ENCODE assay signal across 20 cellular contexts in genomic region chr1:82534996-82535395, GRCh38.
A peak's percentile ranks its signal among the peaks of the same experiment; 100 is the strongest.
DNase-seq lines count a peak whose midpoint lies in the region; ATAC-seq, FAIRE-seq and TF ChIP-seq lines count a peak whose summit lies in the region.
"Had no signal": no experiment of that assay in that cellular context is flagged by ENCODE, and none has a peak within 500 bp of the region (broad histone marks: within the 10 kb centered on the region; RNA-seq: fewer than 3 reads in every experiment).

No MANE protein-coding gene starts in this region.

- DNase-seq in astrocyte of the hippocampus (ENCODE audit: low read depth, low spot score): peak; percentile 53
- peak; percentile 3 for DNase-seq in fibroblast of pulmonary artery (ENCODE audit: low read depth)
- DNase-seq in left kidney (ENCODE audit: low read depth, low spot score): peak; percentile 17
- no peak for DNase-seq in small intestine
- DNase-seq in activated T-cell treated with anti-CD3 and anti-CD28 coated beads, Interleukin-2, amount 50 U/mL, for 24 hours: no peak
- DNase-seq: BE2C; CD4-positive, alpha-beta memory T cell; DMS153; DMS79 treated with DMSO at 0.1 percent for 48 hours; EL; GDM1 had no signal

- H3K27me3 Mint-ChIP-seq in activated T-cell treated with anti-CD3 and anti-CD28 coated beads, Interleukin-2, amount 50 U/mL, for 24 hours: no peaks in the 10 kb centered on the region
- H3K27me3 Mint-ChIP-seq: CD4-positive, alpha-beta memory T cell had no signal

- H3K27ac ChIP-seq in small intestine (ENCODE audit: low read depth in 1 of 2, low read length in 1 of 2): no peak overlapping the region
- H3K27ac ChIP-seq: A549, C4-2B, HL-60 had no signal

- H3K4me3 ChIP-seq in fibroblast of pulmonary artery (replicated peaks; ENCODE audit: low read depth, low read length): no peak overlapping the region
- no peak overlapping the region for H3K4me3 ChIP-seq in small intestine (ENCODE audit: low read depth in 1 of 2, low read length in 2 of 2)
- H3K4me3 ChIP-seq: A549 had no signal

- no peaks in the 10 kb centered on the region for H3K9me3 ChIP-seq in small intestine (ENCODE audit: control insufficient read depth, low read depth)
- H3K9me3 ChIP-seq: A549, BE2C had no signal

- no peaks in the 10 kb centered on the region for H3K4me1 Mint-ChIP-seq in activated T-cell treated with anti-CD3 and anti-CD28 coated beads, Interleukin-2, amount 50 U/mL, for 24 hours (ENCODE audit: low read depth)
- H3K4me1 Mint-ChIP-seq: CD4-positive, alpha-beta memory T cell had no signal

- no peak for FAIRE-seq in small intestine (lab: Jason Lieb, UNC)
- FAIRE-seq: A549, D721Med, GM12892, GM19239 had no signal

- no peaks in the 10 kb centered on the region for H3K36me3 ChIP-seq in small intestine (ENCODE audit: control insufficient read depth in 2 of 2, insufficient read depth in 2 of 2, low read length in 2 of 2)
- H3K36me3 ChIP-seq: BE2C had no signal

- H3K4me1 ChIP-seq in small intestine (ENCODE audit: control insufficient read depth in 2 of 2, insufficient read depth in 1 of 2, low read depth in 1 of 2, low read length in 1 of 2): no peaks in the 10 kb centered on the region
- H3K4me1 ChIP-seq: A549, BE2C had no signal

- no peak overlapping the region for H3K27ac Mint-ChIP-seq in activated T-cell treated with anti-CD3 and anti-CD28 coated beads, Interleukin-2, amount 50 U/mL, for 24 hours
- H3K27ac Mint-ChIP-seq: CD4-positive, alpha-beta memory T cell had no signal

- H3K27me3 ChIP-seq in small intestine (ENCODE audit: control insufficient read depth in 2 of 2, insufficient read depth in 2 of 2, low read length in 2 of 2): no peaks in the 10 kb centered on the region
- H3K27me3 ChIP-seq: BE2C had no signal

- TF ChIP-seq CTCF in fibroblast of pulmonary artery (IDR thresholded peaks at IDR 0.05; ENCODE audit: low read length, missing control alignments): no peak

- ATAC-seq in GM21367 (IDR thresholded peaks at IDR 0.05; ENCODE audit: unreplicated experiment): no peak
- ATAC-seq in GM19467 (IDR thresholded peaks at IDR 0.05; ENCODE audit: unreplicated experiment): no peak
- ATAC-seq: A549, HCT116 had no signal

- no peaks in the 10 kb centered on the region for H3K36me3 Mint-ChIP-seq in activated T-cell treated with anti-CD3 and anti-CD28 coated beads, Interleukin-2, amount 50 U/mL, for 24 hours (ENCODE audit: low read depth)
- H3K36me3 Mint-ChIP-seq: CD4-positive, alpha-beta memory T cell had no signal

- WGBS in small intestine, 3 donors: 84 to 87% (median 86%) methylated on average over 6 of the region's 6 CpGs

- H3K9me3 Mint-ChIP-seq in activated T-cell treated with anti-CD3 and anti-CD28 coated beads, Interleukin-2, amount 50 U/mL, for 24 hours: peaks cover 8% of the 10 kb centered on the region

- H3K4me3 Mint-ChIP-seq in activated T-cell treated with anti-CD3 and anti-CD28 coated beads, Interleukin-2, amount 50 U/mL, for 24 hours: no peak overlapping the region
- H3K4me3 Mint-ChIP-seq: CD4-positive, alpha-beta memory T cell had no signal

Comparison
In these comparisons a context has a peak if more than half of its experiments do, and no peak if none do; other contexts are left out.
1. DNase-seq: peak in astrocyte of the hippocampus (single experiment), fibroblast of pulmonary artery (single experiment) and left kidney (single experiment); none in small intestine (single experiment) and activated T-cell treated with anti-CD3 and anti-CD28 coated beads, Interleukin-2, amount 50 U/mL, for 24 hours (single experiment).